8 cellular contexts compared by ENCODE assay signal in the genomic region with DNA sequence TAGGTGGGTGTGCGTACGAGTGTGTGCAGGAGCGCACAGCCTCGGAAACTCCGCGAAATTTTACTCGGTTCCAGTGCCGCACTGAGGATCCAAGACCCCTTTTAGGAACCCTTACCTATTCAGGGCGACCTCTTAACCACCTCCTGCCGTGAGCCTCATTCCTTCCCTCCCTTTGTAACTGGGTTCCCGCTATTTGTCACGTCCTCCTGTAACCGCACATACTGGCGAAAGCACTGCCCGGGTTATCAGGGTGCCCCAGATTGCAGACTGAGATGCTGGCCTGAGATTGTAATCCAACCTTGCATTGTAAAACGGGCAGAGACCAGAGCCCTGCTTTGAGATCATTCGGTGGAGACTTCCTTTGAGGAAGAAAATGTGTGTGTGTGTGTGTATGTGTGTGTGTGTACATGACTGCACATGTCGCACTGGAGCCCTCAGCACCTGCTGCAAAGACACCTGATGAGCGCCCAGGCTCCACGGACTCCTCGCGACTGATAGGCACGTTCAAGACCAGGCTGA.
DNase-seq lines count a peak whose midpoint lies in the region; ATAC-seq and TF ChIP-seq lines count a peak whose summit lies in the region.

No MANE protein-coding gene starts in this region.

- H3K9me3 ChIP-seq in psoas muscle, result no peaks in the 10 kb centered on the region

- H3K4me3 Mint-ChIP-seq in activated naive CD4-positive, alpha-beta T cell treated with anti-CD3 and anti-CD28 coated beads, Interleukin-2, amount 50 U/mL, for 24 hours, result peak overlapping the region; percentile 99

- H3K9me3 Mint-ChIP-seq in activated naive CD4-positive, alpha-beta T cell treated with anti-CD3 and anti-CD28 coated beads, Interleukin-2, amount 50 U/mL, for 24 hours, result peaks cover 7% of the 10 kb centered on the region

- peaks cover 3% of the 10 kb centered on the region for H3K4me1 ChIP-seq in psoas muscle

- no peak for TF ChIP-seq CTCF in psoas muscle (IDR thresholded peaks at IDR 0.05)

- H3K27ac ChIP-seq in psoas muscle, result peak overlapping the region; percentile 80

- 6 to 9% (median 7%) methylated on average over 23 of the region's 23 CpGs for WGBS in psoas muscle, 3 donors

- intact Hi-C loops in Right ventricle myocardium superior (cut with DNase I) (loop anchor here (5.0 to 10.0 kb wide), 2 partner anchors 53 to 194 kb away; a partner anchor contains a TSS), Right ventricle myocardium inferior (cut with DNase I) (loop anchor here (5.0 kb wide), 2 partner anchors 143 to 282 kb away; a partner anchor contains a TSS), left ventricle myocardium superior (cut with micrococcal nuclease) (no loop called here), psoas muscle (cut with DNase I) (loop anchor here in 1 of 2 donors (5.0 kb wide), 2 partner anchors 197 to 282 kb away; a partner anchor contains a TSS)

- peak overlapping the region; percentile 99 for H3K27ac Mint-ChIP-seq in activated naive CD4-positive, alpha-beta T cell treated with anti-CD3 and anti-CD28 coated beads, Interleukin-2, amount 50 U/mL, for 24 hours

- peaks cover 68% of the 10 kb centered on the region for H3K4me1 Mint-ChIP-seq in activated naive CD4-positive, alpha-beta T cell treated with anti-CD3 and anti-CD28 coated beads, Interleukin-2, amount 50 U/mL, for 24 hours

- DNase-seq in Right ventricle myocardium superior (peak; percentile 62), Right ventricle myocardium inferior (ENCODE audit: missing footprints) (no peak), NCI-H69 (lab: John Stamatoyannopoulos, UW) (peak; percentile 89), left ventricle myocardium superior (peak; percentile 32), psoas muscle (peak in 1 of 2 donors; percentile 59), foreskin melanocyte (no peak)

- no peaks in the 10 kb centered on the region for H3K27me3 ChIP-seq in psoas muscle (ENCODE audit: insufficient read depth in 3 of 3, low read length in 2 of 3)

- no peaks in the 10 kb centered on the region for H3K27me3 Mint-ChIP-seq in activated naive CD4-positive, alpha-beta T cell treated with anti-CD3 and anti-CD28 coated beads, Interleukin-2, amount 50 U/mL, for 24 hours

- no peaks in the 10 kb centered on the region for H3K36me3 ChIP-seq in psoas muscle (ENCODE audit: insufficient read depth in 1 of 2, low read depth in 1 of 2)

- H3K36me3 Mint-ChIP-seq in activated naive CD4-positive, alpha-beta T cell treated with anti-CD3 and anti-CD28 coated beads, Interleukin-2, amount 50 U/mL, for 24 hours, result peaks cover 12% of the 10 kb centered on the region

- peak overlapping the region; percentile 83 for H3K4me3 ChIP-seq in psoas muscle

- ATAC-seq in Right ventricle myocardium superior (ENCODE audit: poor library complexity), result peak; percentile 8
- no peak for ATAC-seq in Right ventricle myocardium inferior
- peak; percentile 9 for ATAC-seq in HG02870 (IDR thresholded peaks at IDR 0.05; ENCODE audit: unreplicated experiment)
- peak; percentile 1 for ATAC-seq in left ventricle myocardium superior
- ATAC-seq in psoas muscle, result no peak

Comparison
In these comparisons a context has a peak if more than half of its experiments do, and no peak if none do; other contexts are left out.
1. ATAC-seq: peak in Right ventricle myocardium superior (single experiment), HG02870 (single experiment) and left ventricle myocardium superior (single experiment); none in Right ventricle myocardium inferior (single experiment) and psoas muscle (0 of 4).
2. DNase-seq: peak in Right ventricle myocardium superior (single experiment), NCI-H69 (single experiment) and left ventricle myocardium superior (single experiment); none in Right ventricle myocardium inferior (single experiment) and foreskin melanocyte (single experiment).